1 cellular context compared by ENCODE assay signal in the genomic region with DNA sequence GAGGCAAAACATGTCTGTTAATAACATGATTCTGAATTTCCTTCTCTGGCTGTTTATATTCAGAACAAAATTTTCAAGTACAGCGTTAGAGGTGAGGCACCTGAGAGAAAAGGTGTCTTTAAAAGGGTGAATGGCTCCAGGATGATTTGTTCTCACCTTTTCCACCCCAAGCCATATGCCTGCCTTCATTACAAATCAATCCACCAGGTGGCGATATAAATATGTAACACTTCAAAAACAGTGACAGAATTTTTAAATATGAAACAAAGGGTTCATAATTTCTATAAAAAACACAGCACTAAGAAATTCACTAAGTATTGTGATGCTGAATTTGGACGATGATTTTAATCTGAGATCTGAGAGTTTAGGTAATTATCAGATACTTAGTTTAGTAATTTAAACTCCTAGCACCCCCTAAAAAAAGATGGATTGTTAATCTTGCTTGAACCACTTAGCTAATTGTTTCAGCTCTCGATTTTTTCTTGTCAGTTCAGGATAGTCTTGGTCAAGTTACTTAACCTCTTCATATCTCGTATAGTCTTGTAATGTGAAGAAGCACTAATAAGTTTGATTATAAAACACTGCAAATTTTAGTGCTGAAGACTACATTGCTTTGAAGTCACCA.
TF ChIP-seq lines count a peak whose summit lies in the region.

No MANE protein-coding gene starts in this region.

TF ChIP-seq in WTC11, 78 proteins besides CTCF, POLR2A, EP300 and RAD21 (continued from another document):
- no peak for TF ChIP-seq ZNF281 (CRISPR knock-in tag; IDR thresholded peaks at IDR 0.05)
- TF ChIP-seq, protein P1, sequence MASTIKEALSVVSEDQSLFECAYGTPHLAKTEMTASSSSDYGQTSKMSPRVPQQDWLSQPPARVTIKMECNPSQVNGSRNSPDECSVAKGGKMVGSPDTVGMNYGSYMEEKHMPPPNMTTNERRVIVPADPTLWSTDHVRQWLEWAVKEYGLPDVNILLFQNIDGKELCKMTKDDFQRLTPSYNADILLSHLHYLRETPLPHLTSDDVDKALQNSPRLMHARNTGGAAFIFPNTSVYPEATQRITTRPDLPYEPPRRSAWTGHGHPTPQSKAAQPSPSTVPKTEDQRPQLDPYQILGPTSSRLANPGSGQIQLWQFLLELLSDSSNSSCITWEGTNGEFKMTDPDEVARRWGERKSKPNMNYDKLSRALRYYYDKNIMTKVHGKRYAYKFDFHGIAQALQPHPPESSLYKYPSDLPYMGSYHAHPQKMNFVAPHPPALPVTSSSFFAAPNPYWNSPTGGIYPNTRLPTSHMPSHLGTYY (CRISPR knock-in tag; IDR thresholded peaks at IDR 0.05), result no peak
- TF ChIP-seq NFYB (CRISPR knock-in tag; conservative IDR thresholded peaks at IDR 0.05; ENCODE audit: low read depth), result no peak
TF ChIP-seq in WTC11: peak in this region for 0.
